ENCODE assay signal across 17 cellular contexts in the genomic region with DNA sequence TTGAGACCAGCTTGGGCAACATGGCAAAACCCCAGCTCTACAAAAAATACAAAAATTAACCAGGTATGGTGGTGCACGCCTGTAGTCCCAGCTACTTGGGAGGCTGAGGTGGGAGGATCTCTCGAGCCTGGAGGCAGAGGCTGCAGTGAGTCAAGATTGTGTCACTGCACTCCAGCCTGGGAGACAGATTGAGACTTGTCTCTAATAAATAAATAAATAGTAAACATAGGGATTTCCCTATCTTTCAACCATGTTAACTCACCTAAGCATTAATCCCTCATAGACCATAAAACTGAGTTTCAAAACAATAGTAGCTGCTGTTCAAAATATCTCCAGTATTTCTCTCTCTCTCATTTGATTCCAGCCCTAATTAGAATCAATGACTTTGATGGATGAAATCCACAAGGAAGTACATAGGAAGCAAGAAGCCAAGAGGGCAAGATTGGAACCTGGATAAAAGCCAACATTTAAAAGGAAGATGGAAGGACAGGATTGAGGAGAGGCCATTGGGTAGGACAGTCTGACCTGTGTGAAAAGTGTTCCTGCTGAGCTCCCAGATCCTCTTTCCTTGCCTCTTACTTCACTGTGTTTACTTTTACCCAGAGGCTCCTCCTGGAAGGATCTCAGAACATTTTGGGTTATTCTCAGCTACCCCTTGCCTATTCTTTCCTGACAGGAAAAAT.
"Had no signal": no experiment of that assay in that cellular context is flagged by ENCODE, and none has a peak within 500 bp of the region (broad histone marks: within the 10 kb centered on the region; RNA-seq: fewer than 3 reads in every experiment).

No MANE protein-coding gene starts in this region.

- H3K4me1 ChIP-seq: colonic mucosa, gastrocnemius medialis, parathyroid adenoma, sigmoid colon had no signal

- H3K27me3 ChIP-seq: colonic mucosa, gastrocnemius medialis, heart right ventricle, sigmoid colon had no signal

- H3K36me3 ChIP-seq: colonic mucosa, gastrocnemius medialis, heart right ventricle, sigmoid colon, thoracic aorta had no signal

- H3K9me3 ChIP-seq: colonic mucosa, gastrocnemius medialis, heart right ventricle, sigmoid colon, thoracic aorta had no signal

- ATAC-seq: activated CD8-positive, alpha-beta T cell treated with anti-CD3 and anti-CD28 coated beads, Interleukin-2, amount 10 ng/mL, durations not matched to agents 7 days and 5 days; activated naive CD4-positive, alpha-beta T cell treated with anti-CD3 and anti-CD28 coated beads, Interleukin-2, amount 50 U/mL, for 72 hours; gastrocnemius medialis; heart right ventricle; stimulated activated effector memory CD8-positive, alpha-beta T cell treated with anti-CD3 and anti-CD28 coated beads, Interleukin-12 subunit alpha, Interleukin-12 subunit beta, amount 100 ng/mL, for 72 hours; T-helper 17 cell had no signal

- H3K4me3 ChIP-seq: colonic mucosa, gastrocnemius medialis, heart right ventricle, sigmoid colon, thoracic aorta had no signal

- H3K27ac ChIP-seq: colonic mucosa, gastrocnemius medialis, heart right ventricle, parathyroid adenoma, sigmoid colon, thoracic aorta had no signal

- DNase-seq: activated CD4-positive, alpha-beta T cell treated with anti-CD3 and anti-CD28 coated beads for 48 hours; activated CD8-positive, alpha-beta memory T cell treated with anti-CD3 and anti-CD28 coated beads, Interleukin-2, amount 50 U/mL, for 4 hours; activated CD8-positive, alpha-beta T cell treated with anti-CD3 and anti-CD28 coated beads, Interleukin-2, amount 10 ng/mL, durations not matched to agents 7 days and 5 days; activated gamma-delta T cell; activated T-cell treated with anti-CD3 and anti-CD28 coated beads, Interleukin-2, amount 50 U/mL, for 48 hours; colonic mucosa; effector CD4-positive, alpha-beta T cell; gastrocnemius medialis; heart right ventricle; naive B cell; sigmoid colon; stimulated activated CD4-positive, alpha-beta T cell treated with anti-CD3 and anti-CD28 coated beads, Interleukin-1b, Interleukin-23, amount 100 ng/mL, for 48 hours; T-helper 17 cell had no signal
